1 cellular context compared by ENCODE assay signal in genomic region chr5:73498057-73498992, GRCh38.
A peak's percentile ranks its signal among the peaks of the same experiment; 100 is the strongest.
TF ChIP-seq lines count a peak whose summit lies in the region.

BTF3 (plus strand) TSS chr5:73498442; CDS start chr5:73498668, 226 bp downstream.

TF ChIP-seq in HepG2, 621 proteins besides CTCF, POLR2A, EP300 and RAD21 (continued from another document and continues in another):
- no peak for TF ChIP-seq HOMEZ (CRISPR knock-in tag; IDR thresholded peaks at IDR 0.05; ENCODE audit: low read depth)
- TF ChIP-seq CENPX (CRISPR knock-in tag; IDR thresholded peaks at IDR 0.05), result no peak
- TF ChIP-seq REST (IDR thresholded peaks at IDR 0.05; ENCODE audit: borderline replicate concordance in 1 of 2, low read depth in 1 of 2, low read length in 2 of 2), result peak in 1 of 2 experiments; percentile 36; a peak in 1 of 4 replicates
- no peak for TF ChIP-seq PRDM10 (CRISPR knock-in tag; IDR thresholded peaks at IDR 0.05; ENCODE audit: low read depth)
- TF ChIP-seq MTA3 (CRISPR knock-in tag; IDR thresholded peaks at IDR 0.05), result no peak
- 0 out of 2 replicates have a peak, but pooled peaks have one; percentile 79 for TF ChIP-seq ZNF253 (CRISPR knock-in tag; IDR thresholded peaks at IDR 0.05; ENCODE audit: borderline replicate concordance)
- peak; percentile 71; the same call in 1 of the 2 replicates for TF ChIP-seq MEF2D (CRISPR knock-in tag; IDR thresholded peaks at IDR 0.05)
- no peak for TF ChIP-seq TFE3 (CRISPR knock-in tag; IDR thresholded peaks at IDR 0.05)
- TF ChIP-seq HDAC1 (CRISPR knock-in tag; IDR thresholded peaks at IDR 0.05), result peak; percentile 86
- TF ChIP-seq GFI1 (CRISPR knock-in tag; IDR thresholded peaks at IDR 0.05; ENCODE audit: borderline replicate concordance), result peak; percentile 76; the same call in 1 of the 2 replicates
- no peak for TF ChIP-seq SOX5 (CRISPR knock-in tag; IDR thresholded peaks at IDR 0.05; ENCODE audit: borderline replicate concordance)
- peak; percentile 17; the same call in 1 of the 2 replicates for TF ChIP-seq NFAT5 (CRISPR knock-in tag; IDR thresholded peaks at IDR 0.05)
- no peak; the same call in 1 of the 2 replicates for TF ChIP-seq FIP1L1 (IDR thresholded peaks at IDR 0.05; ENCODE audit: borderline replicate concordance, insufficient read depth, low read depth, low read length)
- TF ChIP-seq ZNF839 (CRISPR knock-in tag; IDR thresholded peaks at IDR 0.05; ENCODE audit: borderline replicate concordance), result no peak; the same call in 1 of the 2 replicates
- peak; percentile 79 for TF ChIP-seq ZNF18 (CRISPR knock-in tag; IDR thresholded peaks at IDR 0.05; ENCODE audit: insufficient replicate concordance)
- peak; percentile 89 for TF ChIP-seq LCORL (IDR thresholded peaks at IDR 0.05)
- peak; percentile 22; the same call in 1 of the 2 replicates for TF ChIP-seq LCORL (CRISPR knock-in tag; IDR thresholded peaks at IDR 0.05)
- peak; percentile 85; the same call in 1 of the 2 replicates for TF ChIP-seq ZNF446 (CRISPR knock-in tag; IDR thresholded peaks at IDR 0.05)
- no peak for TF ChIP-seq ZNF713 (CRISPR knock-in tag; IDR thresholded peaks at IDR 0.05)
- no peak for TF ChIP-seq ZBTB8A (CRISPR knock-in tag; IDR thresholded peaks at IDR 0.05; ENCODE audit: borderline replicate concordance, low read depth)
- no peak for TF ChIP-seq ZNF460 (CRISPR knock-in tag; IDR thresholded peaks at IDR 0.05; ENCODE audit: borderline replicate concordance)
- 0 out of 2 replicates have a peak, but pooled peaks have one; percentile 75 for TF ChIP-seq FOXC1 (CRISPR knock-in tag; IDR thresholded peaks at IDR 0.05; ENCODE audit: borderline replicate concordance)
- TF ChIP-seq HMG20B (CRISPR knock-in tag; conservative IDR thresholded peaks at IDR 0.05), result no peak
- peak; percentile 39; the same call in 1 of the 2 replicates for TF ChIP-seq IKZF5 (CRISPR knock-in tag; IDR thresholded peaks at IDR 0.05)
- peak; percentile 98 for TF ChIP-seq ZNF883 (CRISPR knock-in tag; IDR thresholded peaks at IDR 0.05; ENCODE audit: not compliant biosample characterization)
- peak; percentile 62; the same call in 1 of the 2 replicates for TF ChIP-seq ISX (CRISPR knock-in tag; conservative IDR thresholded peaks at IDR 0.05)
- TF ChIP-seq ZNF747 (CRISPR knock-in tag; IDR thresholded peaks at IDR 0.05; ENCODE audit: borderline replicate concordance), result peak; percentile 83; the same call in 1 of the 2 replicates
- no peak for TF ChIP-seq SKI (IDR thresholded peaks at IDR 0.05; ENCODE audit: partially characterized antibody)
- TF ChIP-seq THAP7 (CRISPR knock-in tag; IDR thresholded peaks at IDR 0.05), result no peak
- TF ChIP-seq ZNF160 (CRISPR knock-in tag; IDR thresholded peaks at IDR 0.05), result peak; percentile 84
- TF ChIP-seq ZFAT (CRISPR knock-in tag; conservative IDR thresholded peaks at IDR 0.05), result peak; percentile 76; the same call in 1 of the 2 replicates
- 0 out of 2 replicates have a peak, but pooled peaks have one; percentile 35 for TF ChIP-seq TBX3 (IDR thresholded peaks at IDR 0.05; ENCODE audit: borderline replicate concordance)
- TF ChIP-seq ZNF136 (CRISPR knock-in tag; IDR thresholded peaks at IDR 0.05; ENCODE audit: low read depth), result no peak
- peak; percentile 18; the same call in 1 of the 2 replicates for TF ChIP-seq ATF7-NPFF (CRISPR knock-in tag; IDR thresholded peaks at IDR 0.05; ENCODE audit: low read depth)
- TF ChIP-seq MTF2 (CRISPR knock-in tag; IDR thresholded peaks at IDR 0.05; ENCODE audit: borderline replicate concordance), result no peak
- no peak; the same call in none of the 2 replicates for TF ChIP-seq RXRA (CRISPR knock-in tag; IDR thresholded peaks at IDR 0.05)
- TF ChIP-seq WIZ (CRISPR knock-in tag; IDR thresholded peaks at IDR 0.05), result no peak; the same call in 1 of the 2 replicates
